15 cellular contexts compared by ENCODE assay signal in the genomic region with DNA sequence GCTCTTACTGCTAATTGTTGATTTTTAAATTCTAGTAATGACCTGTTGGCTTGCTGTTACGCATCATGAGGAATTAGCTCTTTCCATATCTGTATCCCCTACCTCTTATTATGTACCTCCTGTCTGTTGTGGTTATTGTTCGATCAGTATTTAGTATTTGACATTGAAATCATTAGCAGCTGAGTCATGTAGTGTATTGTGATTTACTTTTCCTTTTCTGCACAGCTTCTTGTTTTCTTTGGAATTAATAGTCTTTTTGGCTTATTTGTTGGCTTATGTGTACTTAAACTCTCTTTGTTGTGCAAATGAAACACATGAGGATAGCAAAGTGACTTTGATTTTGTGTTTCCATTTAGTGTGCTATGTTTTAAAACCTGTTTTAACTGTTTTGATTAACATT.
"Had no signal": no experiment of that assay in that cellular context is flagged by ENCODE, and none has a peak within 500 bp of the region (broad histone marks: within the 10 kb centered on the region; RNA-seq: fewer than 3 reads in every experiment).

No MANE protein-coding gene starts in this region.

- H3K27ac ChIP-seq: prostate gland, sigmoid colon had no signal

- H3K4me1 ChIP-seq: prostate gland had no signal

- H3K4me3 ChIP-seq: prostate gland, sigmoid colon had no signal

- ATAC-seq: activated naive CD4-positive, alpha-beta T cell treated with anti-CD3 and anti-CD28 coated beads, Interleukin-2, amount 50 U/mL, for 72 hours; left lobe of liver; natural killer cell; stimulated activated naive CD8-positive, alpha-beta T cell treated with anti-CD3 and anti-CD28 coated beads, Interleukin-15, Interleukin-2, amounts not matched to agents 100 U/mL and 50 U/mL, for 24 hours had no signal

- H3K36me3 ChIP-seq: prostate gland, sigmoid colon had no signal

- DNase-seq: activated CD4-positive, alpha-beta T cell treated with anti-CD3 and anti-CD28 coated beads for 48 hours; activated effector memory CD4-positive, alpha-beta T cell treated with Interleukin-2 at 50 U/mL for 16 hours; activated T-cell treated with anti-CD3 and anti-CD28 coated beads, Interleukin-2, amount 50 U/mL, for 1 hour; amygdala; cerebellar nuclear complex; erythroblast; natural killer cell; occipital lobe; sigmoid colon; stimulated activated CD4-positive, alpha-beta T cell treated with anti-CD3 and anti-CD28 coated beads, Interleukin-2, amount 100 ng/mL, for 48 hours; stimulated activated CD8-positive, alpha-beta memory T cell treated with anti-CD3 and anti-CD28 coated beads, Interleukin-4, amount 100 ng/mL, for 48 hours; stimulated activated naive CD8-positive, alpha-beta T cell treated with anti-CD3 and anti-CD28 coated beads, Interleukin-15, Interleukin-2, amounts not matched to agents 100 U/mL and 50 U/mL, for 24 hours had no signal

- H3K27me3 ChIP-seq: sigmoid colon had no signal

- H3K9me3 ChIP-seq: prostate gland, sigmoid colon had no signal
